In the genomic region with DNA sequence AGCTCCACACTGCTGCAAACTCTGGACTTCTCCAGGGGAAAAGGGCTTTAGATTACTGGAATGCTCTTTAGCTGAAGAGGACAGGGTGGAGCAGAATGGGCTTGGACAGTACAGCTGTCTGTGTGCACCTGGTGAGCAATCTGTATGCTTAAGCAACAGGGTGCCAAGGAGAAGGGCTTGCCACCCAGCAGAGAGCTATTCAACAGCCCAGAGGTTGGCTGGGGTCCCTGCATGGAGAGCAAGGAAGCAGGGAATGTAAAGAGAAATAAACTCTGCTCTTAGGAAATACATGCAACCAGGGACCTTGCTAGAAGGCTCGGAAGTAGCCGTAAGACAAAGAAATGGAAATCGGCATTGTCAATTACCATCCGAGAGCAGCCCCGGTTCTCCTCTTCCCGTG, we compare ENCODE assay signal across 15 cellular contexts. TPM values are rescaled to one million over a fixed set of nuclear protein-coding genes. Genes with fewer than 3 reads are reported as not detected.
A peak's percentile ranks its signal among the peaks of the same experiment; 100 is the strongest.
DNase-seq lines count a peak whose midpoint lies in the region; ATAC-seq, FAIRE-seq and TF ChIP-seq lines count a peak whose summit lies in the region.
"Had no signal": no experiment of that assay in that cellular context is flagged by ENCODE, and none has a peak within 500 bp of the region (broad histone marks: within the 10 kb centered on the region; RNA-seq: fewer than 3 reads in every experiment).

No MANE protein-coding gene starts in this region.

- no peaks in the 10 kb centered on the region for H3K23me2 ChIP-seq in H9 (ENCODE audit: insufficient read length, low read depth, low read length, poor library complexity, severe bottlenecking)
- H3K23me2 ChIP-seq in H1 (ENCODE audit: low read depth, low read length) = no peaks in the 10 kb centered on the region; the same call in 1 of the 2 replicates

- H3K27ac Mint-ChIP-seq in H9 (peak overlapping the region in 2 of 3 experiments; percentile 63 to 87; a peak in 4 of 7 replicates), neural progenitor cell (peak overlapping the region; percentile 69)
- H3K27ac Mint-ChIP-seq: activated CD4-positive, alpha-beta memory T cell treated with anti-CD3 and anti-CD28 coated beads for 36 hours; T-helper 2 cell treated with Interferon-gamma antibody and Interleukin-4, amounts not matched to agents 5 μg/mL and 100 μg/mL, for 36 hours had no signal

- no peak for DNase-seq in H9
- peak; percentile 95 for DNase-seq in NCI-H2107 treated with DMSO at 0.1 percent for 48 hours (lab: John Stamatoyannopoulos, UW; ENCODE audit: unreplicated experiment)
- DNase-seq in H1 (ENCODE audit: low read depth in 1 of 2, low spot score in 2 of 2) = no peak
- peak; percentile 37 for DNase-seq in neural progenitor cell (ENCODE audit: low spot score)
- no peak for DNase-seq in middle frontal gyrus (ENCODE audit: extremely low spot score, low spot score)
- DNase-seq in head of caudate nucleus = no peak
- DNase-seq: activated CD4-positive, alpha-beta memory T cell treated with anti-CD3 and anti-CD28 coated beads for 36 hours; activated effector memory CD4-positive, alpha-beta T cell treated with anti-CD3 and anti-CD28 coated beads, Interleukin-2, amount 50 U/mL, for 16 hours; BE2C; Karpas-422 had no signal

- no peaks in the 10 kb centered on the region for H3K79me2 ChIP-seq in H9 (ENCODE audit: insufficient read depth, low read length)
- no peaks in the 10 kb centered on the region for H3K79me2 ChIP-seq in H1 (ENCODE audit: control insufficient read depth in 1 of 2, insufficient read depth in 2 of 2, low read length in 2 of 2)
- no peaks in the 10 kb centered on the region for H3K79me2 ChIP-seq in neural progenitor cell (ENCODE audit: low read depth)

- peaks cover 5% of the 10 kb centered on the region; the same call in 1 of the 2 replicates for H3K4me1 ChIP-seq in H9 (ENCODE audit: insufficient read depth, low read length)
- peaks cover 5 to 16% (median 8%) of the 10 kb centered on the region in 4 experiments; a peak in 6 of 7 replicates for H3K4me1 ChIP-seq in H1 (replicated peaks in 1 of 4; ENCODE audit: control insufficient read depth in 3 of 4, insufficient read depth in 4 of 4, low read length in 3 of 4)
- H3K4me1 ChIP-seq in neural progenitor cell = peaks cover 19% of the 10 kb centered on the region
- H3K4me1 ChIP-seq: BE2C had no signal

- POLR2A ChIA-PET in H1 (lab: Charles Lee; ENCODE audit: partially characterized antibody) = interaction anchor here (1.2 kb wide), 2 partner anchors 11 to 13 kb away, joined by 3 to 4 read pairs; no protein-coding TSS in a partner anchor

- no peaks in the 10 kb centered on the region for H4K20me1 ChIP-seq in H9 (ENCODE audit: control insufficient read depth, insufficient read depth, insufficient read length)
- H4K20me1 ChIP-seq in H1 (replicated peaks in 1 of 2; ENCODE audit: control insufficient read depth in 1 of 2, insufficient read depth in 2 of 2, low read length in 2 of 2) = no peaks in the 10 kb centered on the region
- peaks cover 5% of the 10 kb centered on the region for H4K20me1 ChIP-seq in neural progenitor cell (ENCODE audit: low read depth)

- no peak overlapping the region for H4K5ac ChIP-seq in H9 (ENCODE audit: insufficient read length, low read depth, low read length)
- H4K5ac ChIP-seq in H1 (ENCODE audit: insufficient read length, low read depth, low read length) = no peak overlapping the region

- H3K18ac ChIP-seq in H9 (ENCODE audit: insufficient read length, low read depth, low read length) = no peak overlapping the region
- no peak overlapping the region for H3K18ac ChIP-seq in H1 (ENCODE audit: extremely low read depth, low read length)

- H3K27me3 Mint-ChIP-seq in H9 (ENCODE audit: low read depth) (no peaks in the 10 kb centered on the region), neural progenitor cell (ENCODE audit: insufficient read depth, low read depth) (peaks cover 11% of the 10 kb centered on the region)
- H3K27me3 Mint-ChIP-seq: activated CD4-positive, alpha-beta memory T cell treated with anti-CD3 and anti-CD28 coated beads for 36 hours had no signal

- H2BK120ac ChIP-seq in H9 (ENCODE audit: low read depth, low read length, poor library complexity, severe bottlenecking) = no peak overlapping the region
- no peak overlapping the region for H2BK120ac ChIP-seq in H1 (replicated peaks; ENCODE audit: low read depth, low read length)

- CTCF ChIA-PET in H1 (lab: Charles Lee; ENCODE audit: partially characterized antibody) = interaction anchor here (0.7 to 5.1 kb wide), 8 partner anchors 10 to 327 kb away, joined by 3 to 29 read pairs (median 4); no protein-coding TSS in a partner anchor

- no peak overlapping the region for H4K8ac ChIP-seq in H9 (replicated peaks; ENCODE audit: insufficient read length, low read depth, low read length)
- no peak overlapping the region for H4K8ac ChIP-seq in H1 (ENCODE audit: extremely low read depth, insufficient read depth, low read length)

- no peak overlapping the region for H3T11ph ChIP-seq in H9 (ENCODE audit: low read length)

- TF ChIP-seq EP300 in H1 (IDR thresholded peaks at IDR 0.05; ENCODE audit: borderline replicate concordance in 1 of 2, low read depth in 2 of 2, low read length in 2 of 2) = no peak

- no peaks in the 10 kb centered on the region for H3K9me3 ChIP-seq in H9 (ENCODE audit: control insufficient read depth, low read depth, low read length)
- no peaks in the 10 kb centered on the region for H3K9me3 ChIP-seq in H1 (ENCODE audit: insufficient read depth in 2 of 2, low read depth in 1 of 2, low read length in 1 of 2)
- no peaks in the 10 kb centered on the region for H3K9me3 ChIP-seq in neural progenitor cell (ENCODE audit: low read depth)
- H3K9me3 ChIP-seq: BE2C had no signal

- H3K23ac ChIP-seq in H9 (ENCODE audit: insufficient read length, low read depth, low read length) (no peak overlapping the region), H1 (ENCODE audit: insufficient read length) (no peak overlapping the region)

- H3K36me3 ChIP-seq in H1 (ENCODE audit: control insufficient read depth in 2 of 4, insufficient read depth in 4 of 4, low read length in 3 of 4) (peaks cover 3 to 13% (median 6%) of the 10 kb centered on the region in 4 experiments; a peak in 4 of 8 replicates), neural progenitor cell (no peaks in the 10 kb centered on the region)

- H3K27me3 ChIP-seq in H9 (ENCODE audit: insufficient read depth, low read length) (no peaks in the 10 kb centered on the region), H1 (replicated peaks in 1 of 4; ENCODE audit: control insufficient read depth in 3 of 4, extremely low read depth in 1 of 4, insufficient read depth in 3 of 4, low read length in 3 of 4) (no peaks in the 10 kb centered on the region), neural progenitor cell (no peaks in the 10 kb centered on the region)
- H3K27me3 ChIP-seq: BE2C had no signal

- H2BK5ac ChIP-seq in H9 (ENCODE audit: insufficient read length, low read length) (no peak overlapping the region), H1 (ENCODE audit: low read depth, low read length) (no peak overlapping the region)

- no peak for TF ChIP-seq POLR2A in H1 (IDR thresholded peaks at IDR 0.05; ENCODE audit: control extremely low read depth in 1 of 2, low read depth in 2 of 2, low read length in 2 of 2)

- H2BK20ac ChIP-seq in H9 (ENCODE audit: low read depth, low read length, poor library complexity, severe bottlenecking) = no peak overlapping the region
- H2BK20ac ChIP-seq in H1 (ENCODE audit: low read length) = no peak overlapping the region

- no peak overlapping the region for H3K4me2 ChIP-seq in H9 (ENCODE audit: insufficient read depth, insufficient read length, low read length)
- peak overlapping the region; percentile 11 to 29; a peak in 2 of 4 replicates for H3K4me2 ChIP-seq in H1 (ENCODE audit: insufficient read depth in 1 of 2, low read depth in 2 of 2, low read length in 2 of 2)
- peak overlapping the region; percentile 71 for H3K4me2 ChIP-seq in neural progenitor cell

- H2AFZ ChIP-seq in H9 (ENCODE audit: low read length) (no peak overlapping the region), H1 (ENCODE audit: low read length) (no peak overlapping the region), neural progenitor cell (replicated peaks) (no peak overlapping the region)

- peaks cover 22% of the 10 kb centered on the region for H3F3A ChIP-seq in neural progenitor cell (ENCODE audit: low read depth)

- no peak overlapping the region for H3K27ac ChIP-seq in H9 (ENCODE audit: insufficient read length, low read depth, low read length)
- H3K27ac ChIP-seq in H1 (ENCODE audit: low read depth, low read length) = no peak overlapping the region
- H3K27ac ChIP-seq in neural progenitor cell = peak overlapping the region; percentile 84

- no peak overlapping the region for H3K4ac ChIP-seq in H9 (ENCODE audit: low read depth, low read length)
- H3K4ac ChIP-seq in H1 (replicated peaks; ENCODE audit: insufficient read length, low read depth, low read length) = no peak overlapping the region

- TF ChIP-seq CTCF in H9 (conservative IDR thresholded peaks at IDR 0.05) (no peak), H1 (IDR thresholded peaks at IDR 0.05; ENCODE audit: control extremely low read depth in 1 of 3, insufficient read depth in 1 of 3, low read depth in 1 of 3, low read length in 3 of 3) (no peak), neural progenitor cell (IDR thresholded peaks at IDR 0.05) (no peak)

- H3K9me3 Mint-ChIP-seq in H9 (no peaks in the 10 kb centered on the region), neural progenitor cell (no peaks in the 10 kb centered on the region)
- H3K9me3 Mint-ChIP-seq: activated CD4-positive, alpha-beta memory T cell treated with anti-CD3 and anti-CD28 coated beads for 36 hours; neural crest cell; T-helper 2 cell treated with Interferon-gamma antibody and Interleukin-4, amounts not matched to agents 5 μg/mL and 100 μg/mL, for 36 hours had no signal

- H3K4me1 Mint-ChIP-seq in H9 (peaks cover 26 to 34% of the 10 kb centered on the region in 2 experiments), neural progenitor cell (peaks cover 36% of the 10 kb centered on the region)

- no peak overlapping the region for H3K9ac ChIP-seq in H9 (ENCODE audit: extremely low read depth, insufficient read length, low read length)
- no peak overlapping the region for H3K9ac ChIP-seq in H1 (replicated peaks in 1 of 4; ENCODE audit: extremely low read depth in 1 of 4, low read depth in 3 of 4, low read length in 3 of 4)
- H3K9ac ChIP-seq in neural progenitor cell = no peak overlapping the region

- no peak overlapping the region for H2AK5ac ChIP-seq in H9 (ENCODE audit: insufficient read length, low read length)
- no peak overlapping the region for H2AK5ac ChIP-seq in H1 (ENCODE audit: low read depth, low read length)

- H2BK12ac ChIP-seq in H9 (ENCODE audit: insufficient read length, low read depth, low read length) = no peak overlapping the region
- H2BK12ac ChIP-seq in H1 (ENCODE audit: low read depth, low read length) = no peak overlapping the region

- H3K56ac ChIP-seq in H9 (ENCODE audit: insufficient read length, low read depth, low read length) (no peak overlapping the region), H1 (replicated peaks; ENCODE audit: insufficient read length, low read depth, low read length) (no peak overlapping the region)

- H3K4me3 ChIP-seq in H1 (ENCODE audit: extremely low read depth in 1 of 4, insufficient read depth in 2 of 4, low read depth in 3 of 4, low read length in 4 of 4) (no peak overlapping the region), neural progenitor cell (peak overlapping the region; percentile 11)

- H3K36me3 Mint-ChIP-seq in H9 (ENCODE audit: insufficient read depth in 1 of 3, low read depth in 3 of 3) (peaks cover 0 to 23% (median 22%) of the 10 kb centered on the region in 3 experiments; a peak in 6 of 7 replicates), neural progenitor cell (peaks cover 20% of the 10 kb centered on the region)

- H4K91ac ChIP-seq in H9 (ENCODE audit: insufficient read length, low read depth, low read length) = no peak overlapping the region
- H4K91ac ChIP-seq in H1 (replicated peaks; ENCODE audit: insufficient read length, low read length) = no peak overlapping the region

- FAIRE-seq in H1 (lab: Jason Lieb, UNC) = peak; percentile 39
- FAIRE-seq: islet of Langerhans had no signal

- H3K14ac ChIP-seq in H9 (ENCODE audit: insufficient read depth, low read length) (no peak overlapping the region), H1 (ENCODE audit: insufficient read length) (no peak overlapping the region)

- WGBS in H9 (ENCODE audit: extremely low coverage, insufficient read length, low lambda C conversion rate) = no CpG with 5 or more reads among the region's 6 CpGs
- 52% methylated on average over 6 of the region's 6 CpGs; no CpG with 5 or more reads in 1 of the 2 experiments for WGBS in H1 (ENCODE audit: extremely low coverage in 1 of 2, insufficient coverage in 1 of 2, insufficient read length in 1 of 2, insufficient replicate concordance in 2 of 2, low coverage in 1 of 2, low lambda C conversion rate in 2 of 2, missing lambda C conversion rate in 1 of 2), 2 experiments

- H3K79me1 ChIP-seq in H9 (ENCODE audit: insufficient read depth, low read depth, low read length, poor library complexity, severe bottlenecking) (no peaks in the 10 kb centered on the region), H1 (ENCODE audit: low read depth, low read length) (no peaks in the 10 kb centered on the region)

- no peak overlapping the region for H2BK15ac ChIP-seq in H9 (ENCODE audit: low read depth, low read length)
- H2BK15ac ChIP-seq in H1 (ENCODE audit: low read length) = no peak overlapping the region

- no peak for ATAC-seq in GM18498 (IDR thresholded peaks at IDR 0.05; ENCODE audit: unreplicated experiment)
- no peak for ATAC-seq in HG03139 (IDR thresholded peaks at IDR 0.05; ENCODE audit: unreplicated experiment)

- H3K4me3 Mint-ChIP-seq in H9 = peak overlapping the region in 1 of 2 experiments; percentile 12; a peak in 1 of 5 replicates
- peak overlapping the region; percentile 9 for H3K4me3 Mint-ChIP-seq in neural progenitor cell
- H3K4me3 Mint-ChIP-seq: activated CD4-positive, alpha-beta memory T cell treated with anti-CD3 and anti-CD28 coated beads for 36 hours; neural crest cell; T-helper 2 cell treated with Interferon-gamma antibody and Interleukin-4, amounts not matched to agents 5 μg/mL and 100 μg/mL, for 36 hours had no signal

- intact Hi-C loops in head of caudate nucleus (cut with DNase I) = no loop called here

- no peak for TF ChIP-seq RAD21 in H1 (IDR thresholded peaks at IDR 0.05 in 1 of 2, conservative IDR thresholded peaks at IDR 0.05 in 1 of 2; ENCODE audit: low read depth in 2 of 2, low read length in 2 of 2)

RNA-seq across cellular contexts. Expression of a gene that starts 53.0 kb away (rescaled TPM):
- total RNA-seq in H9 (2021) (154 and 164 TPM in 2 replicates), neural progenitor cell (ENCODE audit: low replicate concordance) (116 and 128 TPM in 2 replicates)
- total RNA-seq in H1 (2021; fragmentation: NEBNext Ultra II Directional; extraction: Animal tissue kit (Norgen Biotek cat#: 25700)) = 120 and 130 TPM in 2 replicates
- polyA plus RNA-seq in H1 (2011; rRNA removed) = 71.7 and 72.7 TPM in 2 replicates
- polyA plus RNA-seq in H1 (2011; cell fraction: cytosol; rRNA removed) = 77.4 TPM
- 64.4 TPM for polyA plus RNA-seq in H1 (2011; cell fraction: nucleus; rRNA removed)
- 74.9 to 102 TPM (median 86.3 TPM) in 4 replicates for polyA plus RNA-seq in H1 (2012, experiment 1 of 2)
- 7.2 TPM for polyA plus RNA-seq in H1 (2012, experiment 2 of 2)
- 67.3 TPM for polyA plus RNA-seq in H1 (2013, experiment 1 of 2)
- polyA plus RNA-seq in H1 (2013, experiment 2 of 2) = 69.1 TPM
- 378 and 431 TPM in 2 replicates for polyA minus RNA-seq in H1 (2011; rRNA and poly(A)+ RNA removed)
- polyA minus RNA-seq in H1 (2011; cell fraction: cytosol; rRNA and poly(A)+ RNA removed) = 104 TPM
- 107 TPM for polyA minus RNA-seq in H1 (2011; cell fraction: nucleus; rRNA and poly(A)+ RNA removed)

Comparison
In these comparisons a context has a peak if more than half of its experiments do, and no peak if none do; other contexts are left out.
1. DNase-seq: peak in NCI-H2107 treated with DMSO at 0.1 percent for 48 hours (single experiment) and neural progenitor cell (single experiment); none in H9 (single experiment), H1 (0 of 2), middle frontal gyrus (single experiment) and head of caudate nucleus (0 of 42).